10 cellular contexts compared by ENCODE assay signal in genomic region chr18:8366656-8367055, GRCh38.
DNase-seq lines count a peak whose midpoint lies in the region; ATAC-seq and TF ChIP-seq lines count a peak whose summit lies in the region.
"Had no signal": no experiment of that assay in that cellular context is flagged by ENCODE, and none has a peak within 500 bp of the region (broad histone marks: within the 10 kb centered on the region; RNA-seq: fewer than 3 reads in every experiment).

No MANE protein-coding gene starts in this region.

- ATAC-seq in T-helper 17 cell, result no peak

- no peak overlapping the region for H2AFZ ChIP-seq in smooth muscle cell (ENCODE audit: low read depth)

- H3K27ac ChIP-seq in smooth muscle cell (ENCODE audit: low read depth) (no peak overlapping the region), esophagus muscularis mucosa (replicated peaks in 1 of 4) (no peak overlapping the region)
- H3K27ac ChIP-seq: testis had no signal

- TF ChIP-seq CTCF in smooth muscle cell (IDR thresholded peaks at IDR 0.05; ENCODE audit: borderline replicate concordance, insufficient read depth, poor library complexity, severe bottlenecking) (no peak), esophagus muscularis mucosa (IDR thresholded peaks at IDR 0.05) (no peak)

- H3K4me1 Mint-ChIP-seq in T-helper 17 cell, result peaks cover 11% of the 10 kb centered on the region

- peaks cover 4% of the 10 kb centered on the region for H3K36me3 ChIP-seq in smooth muscle cell (ENCODE audit: low read depth)
- peaks cover 0 to 13% (median 4%) of the 10 kb centered on the region in 4 donors for H3K36me3 ChIP-seq in esophagus muscularis mucosa

- 73% methylated on average over 16 of the region's 16 CpGs for WGBS in smooth muscle cell (ENCODE audit: low lambda C conversion rate)
- 81% methylated on average over 16 of the region's 16 CpGs for WGBS in esophagus muscularis mucosa

- no peaks in the 10 kb centered on the region for H3K79me2 ChIP-seq in smooth muscle cell (ENCODE audit: low read depth)

- H3K36me3 Mint-ChIP-seq in T-helper 17 cell (ENCODE audit: low read depth), result peaks cover 3% of the 10 kb centered on the region

- DNase-seq in NCI-H2081 (lab: John Stamatoyannopoulos, UW), result peak; percentile 5 to 46
- no peak for DNase-seq in NCI-H2081 treated with DMSO at 0.1 percent for 48 hours (lab: John Stamatoyannopoulos, UW)
- no peak for DNase-seq in T-helper 17 cell
- peak; percentile 53 for DNase-seq in islet precursor cell
- no peak for DNase-seq in smooth muscle cell (lab: John Stamatoyannopoulos, UW; ENCODE audit: unreplicated experiment)
- DNase-seq in stimulated activated CD4-positive, alpha-beta T cell treated with anti-CD3 and anti-CD28 coated beads, Interleukin-2, amount 100 ng/mL, for 24 hours, result no peak
- no peak for DNase-seq in esophagus muscularis mucosa (ENCODE audit: extremely low spot score)
- no peak for DNase-seq in activated effector memory CD4-positive, alpha-beta T cell treated with Interleukin-2 at 50 U/mL for 16 hours
- DNase-seq: SHP77 had no signal

- peaks cover 5% of the 10 kb centered on the region for H3K4me1 ChIP-seq in smooth muscle cell (ENCODE audit: low read depth)
- H3K4me1 ChIP-seq in esophagus muscularis mucosa, result peaks cover 11 to 21% (median 12%) of the 10 kb centered on the region in 4 donors
- H3K4me1 ChIP-seq: testis had no signal

- H3K9me3 ChIP-seq in T-helper 17 cell (ENCODE audit: control insufficient read depth, low read length, poor library complexity, severe bottlenecking) (no peaks in the 10 kb centered on the region), smooth muscle cell (replicated peaks; ENCODE audit: low read depth) (no peaks in the 10 kb centered on the region), esophagus muscularis mucosa (no peaks in the 10 kb centered on the region)
- H3K9me3 ChIP-seq: testis had no signal

- no peak for TF ChIP-seq EP300 in esophagus muscularis mucosa (IDR thresholded peaks at IDR 0.05)

- peak overlapping the region; percentile 70 for H3K4me3 Mint-ChIP-seq in T-helper 17 cell

- no peak for TF ChIP-seq POLR2A in esophagus muscularis mucosa (IDR thresholded peaks at IDR 0.05; ENCODE audit: low read depth)

- H3K4me3 ChIP-seq in smooth muscle cell, result no peak overlapping the region
- peak overlapping the region in 2 of 4 donors; percentile 41 to 43 for H3K4me3 ChIP-seq in esophagus muscularis mucosa

- H3K27me3 ChIP-seq in smooth muscle cell (ENCODE audit: low read depth) (peaks cover 26% of the 10 kb centered on the region), esophagus muscularis mucosa (no peaks in the 10 kb centered on the region)
- H3K27me3 ChIP-seq: testis had no signal

- no peak overlapping the region for H3K9ac ChIP-seq in smooth muscle cell (ENCODE audit: low read depth)

- peaks cover 54% of the 10 kb centered on the region for H3K27me3 Mint-ChIP-seq in T-helper 17 cell

- peak overlapping the region; percentile 79 for H3K4me2 ChIP-seq in smooth muscle cell

- H3F3A ChIP-seq in smooth muscle cell (ENCODE audit: low read depth), result peaks cover 3% of the 10 kb centered on the region

- intact Hi-C loops in esophagus muscularis mucosa (cut with DNase I), result no loop called here

- H3K27ac Mint-ChIP-seq in T-helper 17 cell, result peak overlapping the region; percentile 16

- H4K20me1 ChIP-seq in smooth muscle cell (ENCODE audit: low read depth), result peaks cover 19% of the 10 kb centered on the region

Comparison
In these comparisons a context has a peak if more than half of its experiments do, and no peak if none do; other contexts are left out.
1. DNase-seq: peak in NCI-H2081 (2 of 2) and islet precursor cell (single experiment); none in NCI-H2081 treated with DMSO at 0.1 percent for 48 hours (single experiment), T-helper 17 cell (0 of 3), smooth muscle cell (single experiment), stimulated activated CD4-positive, alpha-beta T cell treated with anti-CD3 and anti-CD28 coated beads, Interleukin-2, amount 100 ng/mL, for 24 hours (0 of 2), esophagus muscularis mucosa (single experiment) and activated effector memory CD4-positive, alpha-beta T cell treated with Interleukin-2 at 50 U/mL for 16 hours (single experiment).